9 cellular contexts compared by ENCODE assay signal in genomic region chr20:45372646-45373352, GRCh38. TPM values are rescaled to one million over a fixed set of nuclear protein-coding genes. Genes with fewer than 3 reads are reported as not detected.
DNase-seq lines count a peak whose midpoint lies in the region; ATAC-seq and TF ChIP-seq lines count a peak whose summit lies in the region.
"Had no signal": no experiment of that assay in that cellular context is flagged by ENCODE, and none has a peak within 500 bp of the region (broad histone marks: within the 10 kb centered on the region; RNA-seq: fewer than 3 reads in every experiment).

No MANE protein-coding gene starts in this region.

- CTCF ChIA-PET in CD8-positive, alpha-beta memory T cell (lab: Charles Lee), result interaction anchor here (0.5 to 12.5 kb wide), 24 partner anchors 10 to 412 kb away, joined by 3 to 183 read pairs (median 7); partner anchors contain the start of genes PIGT, SDC4 and SYS1
- CTCF ChIA-PET in activated CD8-positive, alpha-beta T cell treated with anti-CD3 and anti-CD28 coated beads for 36 hours (lab: Charles Lee), result interaction anchor here (0.9 to 24.4 kb wide), 30 partner anchors 9 to 398 kb away, joined by 3 to 549 read pairs (median 8); partner anchors contain the start of genes DBNDD2, PIGT, SDC4 and SYS1

- H3K4me3 Mint-ChIP-seq in CD8-positive, alpha-beta memory T cell, result peak overlapping the region; percentile 84 to 94 (median 86)
- peak overlapping the region; percentile 77 for H3K4me3 Mint-ChIP-seq in activated CD8-positive, alpha-beta T cell treated with anti-CD3 and anti-CD28 coated beads for 36 hours

- peak overlapping the region; percentile 79 for H3K4me3 ChIP-seq in CD8-positive, alpha-beta memory T cell (ENCODE audit: low read length)
- H3K4me3 ChIP-seq in right atrium auricular region, result peak overlapping the region; percentile 39 to 64

- no peak for ATAC-seq in activated CD8-positive, alpha-beta T cell treated with anti-CD3 and anti-CD28 coated beads for 36 hours
- ATAC-seq in GM21737 (IDR thresholded peaks at IDR 0.05; ENCODE audit: unreplicated experiment), result no peak
- no peak for ATAC-seq in GM21825 (IDR thresholded peaks at IDR 0.05; ENCODE audit: unreplicated experiment)

- peak overlapping the region; percentile 80 to 98 (median 94) for H3K27ac Mint-ChIP-seq in CD8-positive, alpha-beta memory T cell
- H3K27ac Mint-ChIP-seq in activated CD8-positive, alpha-beta T cell treated with anti-CD3 and anti-CD28 coated beads for 36 hours, result peak overlapping the region; percentile 83

- no peaks in the 10 kb centered on the region for H3K27me3 ChIP-seq in CD8-positive, alpha-beta memory T cell (ENCODE audit: insufficient read depth, low read length, poor library complexity, severe bottlenecking)
- no peaks in the 10 kb centered on the region for H3K27me3 ChIP-seq in right atrium auricular region

- no peak for DNase-seq in CD8-positive, alpha-beta memory T cell
- no peak for DNase-seq in activated CD8-positive, alpha-beta T cell treated with anti-CD3 and anti-CD28 coated beads for 36 hours
- no peak for DNase-seq in right atrium auricular region (ENCODE audit: low spot score)
- DNase-seq in posterior cingulate gyrus, result peak; percentile 52 to 96 (median 66)
- no peak for DNase-seq in stimulated activated CD4-positive, alpha-beta T cell treated with anti-CD3 and anti-CD28 coated beads, Interleukin-4, amount 100 ng/mL, for 4 hours
- DNase-seq in NCI-H69 (lab: John Stamatoyannopoulos, UW), result no peak

- H3K9me3 ChIP-seq in CD8-positive, alpha-beta memory T cell (ENCODE audit: low read length), result no peaks in the 10 kb centered on the region
- H3K9me3 ChIP-seq in right atrium auricular region, result no peaks in the 10 kb centered on the region

- peaks cover 2% of the 10 kb centered on the region for H3K36me3 ChIP-seq in CD8-positive, alpha-beta memory T cell (ENCODE audit: insufficient read depth, low read length)
- H3K36me3 ChIP-seq in right atrium auricular region, result peaks cover 11% of the 10 kb centered on the region

- peak overlapping the region; percentile 39 for H3K27ac ChIP-seq in CD8-positive, alpha-beta memory T cell (ENCODE audit: low read depth, low read length)
- H3K27ac ChIP-seq in right atrium auricular region, result peak overlapping the region; percentile 71 to 81

- H3K4me1 Mint-ChIP-seq in CD8-positive, alpha-beta memory T cell, result peaks cover 38 to 54% (median 40%) of the 10 kb centered on the region in 3 donors
- peaks cover 36% of the 10 kb centered on the region for H3K4me1 Mint-ChIP-seq in activated CD8-positive, alpha-beta T cell treated with anti-CD3 and anti-CD28 coated beads for 36 hours (ENCODE audit: low read depth)

- intact Hi-C loops in activated CD8-positive, alpha-beta T cell treated with anti-CD3 and anti-CD28 coated beads for 36 hours (cut with micrococcal nuclease), result no loop called here
- intact Hi-C loops in posterior cingulate gyrus (cut with DNase I), result loop anchor here (2.0 to 5.0 kb wide), 2 partner anchors 35 to 50 kb away; partner anchors contain the start of gene DBNDD2

- H3K9me3 Mint-ChIP-seq in CD8-positive, alpha-beta memory T cell, result no peaks in the 10 kb centered on the region
- H3K9me3 Mint-ChIP-seq in activated CD8-positive, alpha-beta T cell treated with anti-CD3 and anti-CD28 coated beads for 36 hours, result no peaks in the 10 kb centered on the region

- H3K27me3 Mint-ChIP-seq in CD8-positive, alpha-beta memory T cell, result no peaks in the 10 kb centered on the region
- H3K27me3 Mint-ChIP-seq in activated CD8-positive, alpha-beta T cell treated with anti-CD3 and anti-CD28 coated beads for 36 hours, result no peaks in the 10 kb centered on the region

- POLR2A ChIA-PET in CD8-positive, alpha-beta memory T cell (lab: Charles Lee), result interaction anchor here (0.6 to 3.7 kb wide), 6 partner anchors 9 to 1842 kb away, joined by 3 to 66 read pairs (median 11); partner anchors contain the start of genes PIGT and SYS1
- POLR2A ChIA-PET in activated CD8-positive, alpha-beta T cell treated with anti-CD3 and anti-CD28 coated beads for 36 hours (lab: Charles Lee), result interaction anchor here (0.7 to 3.6 kb wide), 12 partner anchors 9 to 72 kb away, joined by 3 to 35 read pairs (median 4); partner anchors contain the start of genes DBNDD2, PIGT and SYS1

- peaks cover 19% of the 10 kb centered on the region for H3K4me1 ChIP-seq in CD8-positive, alpha-beta memory T cell (ENCODE audit: insufficient read depth, low read length)
- H3K4me1 ChIP-seq in right atrium auricular region, result peaks cover 0 to 17% of the 10 kb centered on the region in 2 donors

- no peak for TF ChIP-seq CTCF in activated CD8-positive, alpha-beta T cell treated with anti-CD3 and anti-CD28 coated beads for 36 hours (IDR thresholded peaks at IDR 0.05)
- no peak for TF ChIP-seq CTCF in right atrium auricular region (IDR thresholded peaks at IDR 0.05)

- peaks cover 0 to 40% (median 0%) of the 10 kb centered on the region in 3 donors for H3K36me3 Mint-ChIP-seq in CD8-positive, alpha-beta memory T cell
- peaks cover 9% of the 10 kb centered on the region for H3K36me3 Mint-ChIP-seq in activated CD8-positive, alpha-beta T cell treated with anti-CD3 and anti-CD28 coated beads for 36 hours (ENCODE audit: low read depth)

RNA-seq across cellular contexts. Expression of gene TP53TG5, which starts 5.3 kb away (rescaled TPM):
- total RNA-seq in CD8-positive, alpha-beta memory T cell, result not detected
- not detected for polyA plus RNA-seq in CD8-positive, alpha-beta memory T cell
- under 1 TPM in 1 of 2 experiments, not detected in 1; 0.29 TPM for total RNA-seq in activated CD8-positive, alpha-beta T cell treated with anti-CD3 and anti-CD28 coated beads for 36 hours
- total RNA-seq in right atrium auricular region, result not detected
- total RNA-seq: NCI-H460 had no signal

RNA-seq across cellular contexts. Expression of gene SYS1, which starts 9.8 kb away (rescaled TPM):
- 10 to 100 TPM; 48.3 to 54.0 TPM for total RNA-seq in CD8-positive, alpha-beta memory T cell
- polyA plus RNA-seq in CD8-positive, alpha-beta memory T cell, result 40.1 TPM
- 10 to 100 TPM; 19.6 to 20.7 TPM for total RNA-seq in activated CD8-positive, alpha-beta T cell treated with anti-CD3 and anti-CD28 coated beads for 36 hours
- 10 to 100 TPM; 31.7 to 41.9 TPM for total RNA-seq in right atrium auricular region

RNA-seq across cellular contexts. Expression of gene SDC4, which starts 24.6 kb away (rescaled TPM):
- total RNA-seq in CD8-positive, alpha-beta memory T cell, result 10 to 100 TPM; 91.3 to 98.1 TPM
- 1.5 TPM for polyA plus RNA-seq in CD8-positive, alpha-beta memory T cell
- total RNA-seq in activated CD8-positive, alpha-beta T cell treated with anti-CD3 and anti-CD28 coated beads for 36 hours, result 10 to 100 TPM; 21.1 to 22.0 TPM
- total RNA-seq in right atrium auricular region, result 10 to 100 TPM; 71.4 to 95.2 TPM

RNA-seq across cellular contexts. Expression of gene DBNDD2, which starts 35.3 kb away (rescaled TPM):
- 10 to 100 TPM; 11.3 to 12.6 TPM for total RNA-seq in CD8-positive, alpha-beta memory T cell
- polyA plus RNA-seq in CD8-positive, alpha-beta memory T cell, result 15.2 TPM
- 10 to 100 TPM; 13.8 to 15.5 TPM for total RNA-seq in activated CD8-positive, alpha-beta T cell treated with anti-CD3 and anti-CD28 coated beads for 36 hours
- total RNA-seq in right atrium auricular region, result 100 to 1,000 TPM; 139 to 159 TPM

RNA-seq across cellular contexts. Expression of gene PIGT, which starts 43.1 kb away (rescaled TPM):
- total RNA-seq in CD8-positive, alpha-beta memory T cell, result 10 to 100 TPM; 76.3 to 76.4 TPM
- polyA plus RNA-seq in CD8-positive, alpha-beta memory T cell, result 96.4 TPM
- 10 to 100 TPM; 43.7 to 47.7 TPM for total RNA-seq in activated CD8-positive, alpha-beta T cell treated with anti-CD3 and anti-CD28 coated beads for 36 hours
- 100 to 1,000 TPM; 140 to 168 TPM for total RNA-seq in right atrium auricular region

Comparison
In these comparisons a context has a peak if more than half of its experiments do, and no peak if none do; other contexts are left out.
1. DNase-seq: peak in posterior cingulate gyrus (10 of 10); none in CD8-positive, alpha-beta memory T cell (0 of 5), activated CD8-positive, alpha-beta T cell treated with anti-CD3 and anti-CD28 coated beads for 36 hours (single experiment), right atrium auricular region (single experiment), stimulated activated CD4-positive, alpha-beta T cell treated with anti-CD3 and anti-CD28 coated beads, Interleukin-4, amount 100 ng/mL, for 4 hours (0 of 2) and NCI-H69 (single experiment).